Comparison of ENCODE assay signal across 1 cellular context in genomic region chr15:64095431-64095794, GRCh38.
TF ChIP-seq lines count a peak whose summit lies in the region.

No MANE protein-coding gene starts in this region.

TF ChIP-seq in HepG2, 621 proteins besides CTCF, POLR2A, EP300 and RAD21:
- TF ChIP-seq ISX (CRISPR knock-in tag; conservative IDR thresholded peaks at IDR 0.05) (0 out of 2 replicates have a peak, but pooled peaks have one; percentile 12), ZNF780A (CRISPR knock-in tag; IDR thresholded peaks at IDR 0.05) (no peak)
TF ChIP-seq in HepG2: peak in this region for 1.
